ENCODE assay signal across 25 cellular contexts in genomic region chr2:235597081-235597615, GRCh38.
"Had no signal": no experiment of that assay in that cellular context is flagged by ENCODE, and none has a peak within 500 bp of the region (broad histone marks: within the 10 kb centered on the region; RNA-seq: fewer than 3 reads in every experiment).

No MANE protein-coding gene starts in this region.

- H3K27me3 ChIP-seq: colonic mucosa, esophagus squamous epithelium, gastrocnemius medialis, heart left ventricle, hepatocyte, left lung had no signal

- H3K27ac ChIP-seq: colonic mucosa, epithelial cell of prostate, esophagus squamous epithelium, gastrocnemius medialis, hepatocyte, left lung had no signal

- H3K36me3 ChIP-seq: colonic mucosa, esophagus squamous epithelium, gastrocnemius medialis, heart left ventricle, left lung had no signal

- H2AFZ ChIP-seq: hepatocyte had no signal

- H3K4me1 ChIP-seq: colonic mucosa, left lung had no signal

- DNase-seq: colonic mucosa; cortex of kidney; effector CD8-positive, alpha-beta T cell; effector memory CD8-positive, alpha-beta T cell; endodermal cell; erythroblast; esophagus squamous epithelium; foreskin fibroblast; foreskin melanocyte; gastrocnemius medialis; heart left ventricle; hypothalamus; immature natural killer cell; islet precursor cell; left cardiac atrium; left lung; left ventricle myocardium superior; mammary epithelial cell; mesendoderm; midbrain had no signal

- FAIRE-seq: endometrium had no signal

- H3K4me2 ChIP-seq: hepatocyte had no signal

- H3K9me3 ChIP-seq: colonic mucosa, esophagus squamous epithelium, gastrocnemius medialis, heart left ventricle, left lung had no signal

- H3K4me3 ChIP-seq: colonic mucosa, esophagus squamous epithelium, gastrocnemius medialis, heart left ventricle, hepatocyte, left lung, lung had no signal

- ATAC-seq: effector memory CD8-positive, alpha-beta T cell; esophagus mucosa; gastrocnemius medialis; heart left ventricle; left cardiac atrium; left lung; left ventricle myocardium superior had no signal
